In the genomic region with DNA sequence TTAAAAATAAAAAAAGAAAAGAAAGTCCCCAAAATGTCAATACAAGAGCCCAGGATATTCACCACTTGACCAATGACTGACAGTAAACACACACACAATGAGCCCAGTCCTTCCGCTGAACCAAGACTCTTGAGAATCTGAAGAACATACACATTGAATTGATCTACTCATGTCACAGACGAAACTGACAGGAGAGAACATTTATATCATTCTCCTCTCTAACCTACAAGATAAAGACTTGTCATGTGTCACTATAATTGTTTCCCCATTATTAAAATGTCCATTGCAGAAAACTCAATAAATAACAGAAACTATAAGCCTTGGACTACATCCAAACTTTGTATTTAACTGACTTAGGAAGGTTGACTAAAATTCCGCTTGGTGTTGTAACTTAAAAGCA, we compare ENCODE assay signal across 17 cellular contexts.
DNase-seq lines count a peak whose midpoint lies in the region; TF ChIP-seq lines count a peak whose summit lies in the region.
"Had no signal": no experiment of that assay in that cellular context is flagged by ENCODE, and none has a peak within 500 bp of the region (broad histone marks: within the 10 kb centered on the region; RNA-seq: fewer than 3 reads in every experiment).

No MANE protein-coding gene starts in this region.

- TF ChIP-seq CTCF in nephron (IDR thresholded peaks at IDR 0.05; ENCODE audit: unreplicated experiment in 3 of 3), result no peak
- no peak for TF ChIP-seq CTCF in neural cell (IDR thresholded peaks at IDR 0.05; ENCODE audit: poor library complexity, severe bottlenecking)

- H3K27me3 ChIP-seq in neural cell (ENCODE audit: insufficient read depth, low read depth, low read length), result no peaks in the 10 kb centered on the region
- H3K27me3 ChIP-seq: BLaER1 treated with 17β-estradiol and CSF1 and Interleukin-3, amounts not matched to agents 10 nM and 100 nM had no signal

- H3K9me3 ChIP-seq in neural cell (ENCODE audit: low read length), result no peaks in the 10 kb centered on the region
- H3K9me3 ChIP-seq: A549, Caco-2 had no signal

- no peaks in the 10 kb centered on the region for H3F3A ChIP-seq in neural cell (ENCODE audit: insufficient read depth, low read length, poor library complexity, severe bottlenecking)

- no peak overlapping the region for H2AFZ ChIP-seq in neural cell (ENCODE audit: low read depth, low read length)

- H3K27ac ChIP-seq in neural cell (ENCODE audit: low read length), result no peak overlapping the region
- H3K27ac ChIP-seq: 22Rv1; A549; BLaER1 treated with 17β-estradiol and CSF1 and Interleukin-3, amounts not matched to agents 10 nM and 100 nM; C4-2B had no signal

- H3K27ac Mint-ChIP-seq in nephron, result peak overlapping the region; percentile 33 to 56 (median 50)
- H3K27ac Mint-ChIP-seq: B cell; CD4-positive, alpha-beta T cell; CD8-positive, alpha-beta T cell had no signal

- no peak overlapping the region for H3K9ac ChIP-seq in neural cell (ENCODE audit: low read length)
- H3K9ac ChIP-seq: BLaER1 treated with 17β-estradiol and CSF1 and Interleukin-3, amounts not matched to agents 10 nM and 100 nM had no signal

- TF ChIP-seq EP300 in neural cell (conservative IDR thresholded peaks at IDR 0.05; ENCODE audit: poor library complexity, severe bottlenecking), result peak; percentile 90

- DNase-seq in DMS53 (lab: John Stamatoyannopoulos, UW) (peak; percentile 6), DMS53 treated with DMSO at 0.1 percent for 48 hours (lab: John Stamatoyannopoulos, UW; ENCODE audit: unreplicated experiment) (no peak)
- DNase-seq in stimulated activated CD4-positive, alpha-beta T cell treated with anti-CD3 and anti-CD28 coated beads, Interleukin-4, amount 100 ng/mL, for 4 hours, result no peak
- DNase-seq: AML-193; Caco-2; Calu3; CD4-positive, alpha-beta T cell; CD8-positive, alpha-beta T cell; DMS79 treated with DMSO at 0.1 percent for 48 hours; GF-D8 had no signal

- H3K4me3 ChIP-seq in neural cell (ENCODE audit: low read length), result no peak overlapping the region
- H3K4me3 ChIP-seq: A549; BLaER1 treated with 17β-estradiol and CSF1 and Interleukin-3, amounts not matched to agents 10 nM and 100 nM had no signal

- no peak overlapping the region for H3K4me3 Mint-ChIP-seq in nephron
- H3K4me3 Mint-ChIP-seq: B cell; CD4-positive, alpha-beta T cell; CD8-positive, alpha-beta T cell had no signal

- H3K79me2 ChIP-seq in neural cell (replicated peaks; ENCODE audit: insufficient read depth, low read length), result no peaks in the 10 kb centered on the region

- no peak overlapping the region for H3K4me2 ChIP-seq in neural cell (ENCODE audit: low read length)
- H3K4me2 ChIP-seq: A549 had no signal

- TF ChIP-seq RAD21 in neural cell (conservative IDR thresholded peaks at IDR 0.05), result no peak

- no peaks in the 10 kb centered on the region for H3K9me2 ChIP-seq in neural cell (ENCODE audit: insufficient read depth, low read length)

- no peaks in the 10 kb centered on the region for H4K20me1 ChIP-seq in neural cell (ENCODE audit: insufficient read depth)
- H4K20me1 ChIP-seq: BLaER1 treated with 17β-estradiol and CSF1 and Interleukin-3, amounts not matched to agents 10 nM and 100 nM had no signal

- H3K4me1 Mint-ChIP-seq in nephron, result peaks cover 19% of the 10 kb centered on the region
- H3K4me1 Mint-ChIP-seq: B cell had no signal

- no peaks in the 10 kb centered on the region for H3K36me3 ChIP-seq in neural cell (ENCODE audit: insufficient read depth, low read length)
- H3K36me3 ChIP-seq: BLaER1 treated with 17β-estradiol and CSF1 and Interleukin-3, amounts not matched to agents 10 nM and 100 nM had no signal

- peaks cover 16% of the 10 kb centered on the region for H3K9me3 Mint-ChIP-seq in nephron

- no peaks in the 10 kb centered on the region for H3K27me3 Mint-ChIP-seq in nephron (ENCODE audit: low read depth)

- H3K36me3 Mint-ChIP-seq in nephron (ENCODE audit: low read depth), result peaks cover 3% of the 10 kb centered on the region
- H3K36me3 Mint-ChIP-seq: CD8-positive, alpha-beta T cell had no signal

TF ChIP-seq in neural cell, 6 proteins besides CTCF, POLR2A, EP300 and RAD21:
- peak; percentile 62 for TF ChIP-seq POLR2AphosphoS5 (IDR thresholded peaks at IDR 0.05)
- TF ChIP-seq SMC3 (conservative IDR thresholded peaks at IDR 0.05; ENCODE audit: poor library complexity), result no peak
